In the genomic region with DNA sequence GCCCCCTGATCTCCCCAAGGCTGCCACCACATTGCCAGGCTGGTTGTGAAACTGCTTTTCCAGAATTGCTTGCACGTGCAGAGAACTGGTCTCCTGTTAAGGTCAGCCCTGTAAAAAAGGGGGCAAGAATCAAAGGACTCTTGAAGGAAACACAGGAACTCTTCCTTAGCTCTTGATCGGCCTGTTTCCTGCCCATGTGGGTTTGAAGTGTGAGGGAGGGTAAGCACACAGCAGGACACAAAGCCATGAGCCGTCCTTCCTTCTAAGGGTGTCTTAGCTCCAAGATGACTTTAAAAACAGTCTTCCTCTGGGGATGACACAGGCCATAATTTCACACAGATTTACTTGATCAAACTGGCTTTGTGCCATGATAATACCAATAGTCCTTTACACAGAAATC, we compare ENCODE assay signal across 20 cellular contexts. TPM values are rescaled to one million over a fixed set of nuclear protein-coding genes. Genes with fewer than 3 reads are reported as not detected.
"Had no signal": no experiment of that assay in that cellular context is flagged by ENCODE, and none has a peak within 500 bp of the region (broad histone marks: within the 10 kb centered on the region; RNA-seq: fewer than 3 reads in every experiment).

No MANE protein-coding gene starts in this region.

- DNase-seq: effector memory CD8-positive, alpha-beta T cell; foreskin melanocyte; kidney glomerular epithelial cell; mammary epithelial cell; midbrain; psoas muscle; retina; right lobe of liver; spleen; stimulated activated CD4-positive, alpha-beta T cell treated with anti-CD3 and anti-CD28 coated beads, Interleukin-15, amount 100 ng/mL, for 24 hours; stimulated activated CD4-positive, alpha-beta T cell treated with anti-CD3 and anti-CD28 coated beads, Interleukin-1b, Interleukin-23, amount 100 ng/mL, for 48 hours; stimulated activated CD4-positive, alpha-beta T cell treated with anti-CD3 and anti-CD28 coated beads, Interleukin-4, amount 100 ng/mL, for 24 hours; tibial artery; upper lobe of left lung had no signal

- H3K27ac Mint-ChIP-seq: effector memory CD8-positive, alpha-beta T cell; natural killer cell treated with Interleukin-12 subunit alpha and Interleukin-12 subunit beta and Interleukin-15 and Interleukin-18, amount 100 ng/mL, for 72 hours; stimulated activated memory B cell treated with anti-CD40 and anti-IgM and Interleukin-4, amounts not matched to agents 10 μg/mL and 1 μg/mL and 100 μg/mL, for 72 hours; stimulated activated naive CD8-positive, alpha-beta T cell treated with anti-CD3 and anti-CD28 coated beads, Interleukin-15, Interleukin-2, amounts not matched to agents 100 ng/mL and 50 ng/mL, for 24 hours had no signal

- ATAC-seq: effector memory CD8-positive, alpha-beta T cell; left lobe of liver; natural killer cell treated with Interleukin-12 subunit alpha and Interleukin-12 subunit beta and Interleukin-15 and Interleukin-18, amount 100 ng/mL, for 72 hours; psoas muscle; stimulated activated memory B cell treated with anti-CD40 and anti-IgM and Interleukin-4, amounts not matched to agents 10 μg/mL and 1 μg/mL and 100 μg/mL, for 72 hours had no signal

- H3K27me3 Mint-ChIP-seq: effector memory CD8-positive, alpha-beta T cell; natural killer cell treated with Interleukin-12 subunit alpha and Interleukin-12 subunit beta and Interleukin-15 and Interleukin-18, amount 100 ng/mL, for 72 hours had no signal

- H3K4me1 ChIP-seq: psoas muscle, right lobe of liver, spleen, tibial artery had no signal

- H3K36me3 ChIP-seq: right lobe of liver, spleen, tibial artery, upper lobe of left lung, vagina had no signal

- H3K27me3 ChIP-seq: hepatocyte, right lobe of liver, spleen, tibial artery, upper lobe of left lung, vagina had no signal

- H3K4me3 Mint-ChIP-seq: effector memory CD8-positive, alpha-beta T cell; natural killer cell treated with Interleukin-12 subunit alpha and Interleukin-12 subunit beta and Interleukin-15 and Interleukin-18, amount 100 ng/mL, for 72 hours; stimulated activated memory B cell treated with anti-CD40 and anti-IgM and Interleukin-4, amounts not matched to agents 10 μg/mL and 1 μg/mL and 100 μg/mL, for 72 hours; stimulated activated naive CD8-positive, alpha-beta T cell treated with anti-CD3 and anti-CD28 coated beads, Interleukin-15, Interleukin-2, amounts not matched to agents 100 ng/mL and 50 ng/mL, for 24 hours had no signal

- H3K9me3 Mint-ChIP-seq: natural killer cell treated with Interleukin-12 subunit alpha and Interleukin-12 subunit beta and Interleukin-15 and Interleukin-18, amount 100 ng/mL, for 72 hours; stimulated activated memory B cell treated with anti-CD40 and anti-IgM and Interleukin-4, amounts not matched to agents 10 μg/mL and 1 μg/mL and 100 μg/mL, for 72 hours; stimulated activated naive CD8-positive, alpha-beta T cell treated with anti-CD3 and anti-CD28 coated beads, Interleukin-15, Interleukin-2, amounts not matched to agents 100 ng/mL and 50 ng/mL, for 24 hours had no signal

- H3K4me3 ChIP-seq: hepatocyte, psoas muscle, right lobe of liver, spleen, tibial artery, upper lobe of left lung, vagina had no signal

- H3K9me3 ChIP-seq: psoas muscle, right lobe of liver, spleen, tibial artery, upper lobe of left lung, vagina had no signal

- H3K27ac ChIP-seq: psoas muscle, right lobe of liver, spleen, tibial artery, vagina had no signal

- H3K36me3 Mint-ChIP-seq: natural killer cell treated with Interleukin-12 subunit alpha and Interleukin-12 subunit beta and Interleukin-15 and Interleukin-18, amount 100 ng/mL, for 72 hours; stimulated activated memory B cell treated with anti-CD40 and anti-IgM and Interleukin-4, amounts not matched to agents 10 μg/mL and 1 μg/mL and 100 μg/mL, for 72 hours had no signal

RNA-seq across cellular contexts. Expression of gene TEK, which starts 36.1 kb away (rescaled TPM):
- total RNA-seq: natural killer cell treated with Interleukin-12 subunit alpha and Interleukin-12 subunit beta and Interleukin-15 and Interleukin-18, amount 100 ng/mL, for 72 hours had no signal
